8 cellular contexts compared by ENCODE assay signal in the genomic region with DNA sequence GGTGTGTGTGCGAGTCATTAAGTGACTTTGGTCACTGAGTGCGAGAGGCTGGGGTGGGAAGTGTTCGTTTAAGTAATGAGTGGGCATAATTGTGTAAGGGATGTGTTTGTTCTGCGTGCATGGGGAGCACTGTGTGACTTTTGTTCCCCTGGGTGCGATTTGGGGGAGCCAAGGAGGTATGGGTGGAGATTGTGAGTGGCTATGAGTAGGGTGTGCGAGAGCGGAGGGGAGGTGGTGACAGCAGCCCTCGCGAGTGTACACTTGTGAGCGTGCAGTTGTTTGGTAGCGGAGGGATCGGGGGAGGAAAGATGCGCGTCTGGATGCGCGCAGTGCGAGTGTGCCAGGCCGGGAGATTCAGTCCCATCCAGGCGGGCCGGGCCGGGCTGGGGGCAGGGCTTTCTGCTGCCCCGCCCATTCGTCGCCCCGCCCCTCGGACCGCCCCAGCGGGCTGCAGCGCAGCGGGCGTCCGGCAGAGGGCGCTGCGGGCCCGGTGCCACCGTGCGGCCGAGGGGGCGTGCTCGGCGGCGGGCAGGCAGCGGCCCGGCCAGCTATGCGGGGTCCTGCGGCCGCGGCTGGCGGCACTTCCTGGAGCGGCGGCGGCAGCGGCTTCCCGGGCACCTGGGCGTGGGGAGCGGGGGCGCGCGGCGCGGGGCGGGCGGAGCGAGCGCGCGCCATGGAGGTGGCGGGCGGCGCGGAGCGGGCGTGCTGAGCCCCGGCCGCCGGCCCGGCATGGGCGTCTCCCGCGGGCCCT. TPM values are rescaled to one million over a fixed set of nuclear protein-coding genes. Genes with fewer than 3 reads are reported as not detected.
A peak's percentile ranks its signal among the peaks of the same experiment; 100 is the strongest.
DNase-seq lines count a peak whose midpoint lies in the region; ATAC-seq and TF ChIP-seq lines count a peak whose summit lies in the region.

A gene with protein sequence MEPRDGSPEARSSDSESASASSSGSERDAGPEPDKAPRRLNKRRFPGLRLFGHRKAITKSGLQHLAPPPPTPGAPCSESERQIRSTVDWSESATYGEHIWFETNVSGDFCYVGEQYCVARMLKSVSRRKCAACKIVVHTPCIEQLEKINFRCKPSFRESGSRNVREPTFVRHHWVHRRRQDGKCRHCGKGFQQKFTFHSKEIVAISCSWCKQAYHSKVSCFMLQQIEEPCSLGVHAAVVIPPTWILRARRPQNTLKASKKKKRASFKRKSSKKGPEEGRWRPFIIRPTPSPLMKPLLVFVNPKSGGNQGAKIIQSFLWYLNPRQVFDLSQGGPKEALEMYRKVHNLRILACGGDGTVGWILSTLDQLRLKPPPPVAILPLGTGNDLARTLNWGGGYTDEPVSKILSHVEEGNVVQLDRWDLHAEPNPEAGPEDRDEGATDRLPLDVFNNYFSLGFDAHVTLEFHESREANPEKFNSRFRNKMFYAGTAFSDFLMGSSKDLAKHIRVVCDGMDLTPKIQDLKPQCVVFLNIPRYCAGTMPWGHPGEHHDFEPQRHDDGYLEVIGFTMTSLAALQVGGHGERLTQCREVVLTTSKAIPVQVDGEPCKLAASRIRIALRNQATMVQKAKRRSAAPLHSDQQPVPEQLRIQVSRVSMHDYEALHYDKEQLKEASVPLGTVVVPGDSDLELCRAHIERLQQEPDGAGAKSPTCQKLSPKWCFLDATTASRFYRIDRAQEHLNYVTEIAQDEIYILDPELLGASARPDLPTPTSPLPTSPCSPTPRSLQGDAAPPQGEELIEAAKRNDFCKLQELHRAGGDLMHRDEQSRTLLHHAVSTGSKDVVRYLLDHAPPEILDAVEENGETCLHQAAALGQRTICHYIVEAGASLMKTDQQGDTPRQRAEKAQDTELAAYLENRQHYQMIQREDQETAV (plus strand): TSS at position 578 of the 751 bp plus-strand sequence. CDS start 197 bp downstream, outside the sequence.

- peak within 1 kb of the TSS; percentile 84 to 99 (median 96) for H3K4me3 ChIP-seq in BLaER1 treated with 17β-estradiol and CSF1 and Interleukin-3, amounts not matched to agents 10 nM and 100 nM
- peak within 1 kb of the TSS; percentile 76 to 93 for H3K4me3 ChIP-seq in mesenchymal stem cell (ENCODE audit: insufficient read depth in 1 of 2, low read depth in 1 of 2, low read length in 2 of 2)

- H2BK12ac ChIP-seq in mesenchymal stem cell (ENCODE audit: low read length in 2 of 2) = peak within 1 kb of the TSS; percentile 15 to 78

- peak within 1 kb of the TSS; percentile 3 for H2AFZ ChIP-seq in mesenchymal stem cell (ENCODE audit: low read depth, low read length)

- no peak within 1 kb of the TSS for H2AK5ac ChIP-seq in mesenchymal stem cell (ENCODE audit: low read length, severe bottlenecking)

- H4K20me1 ChIP-seq in BLaER1 treated with 17β-estradiol and CSF1 and Interleukin-3, amounts not matched to agents 10 nM and 100 nM = peaks cover 42 to 60% (median 44%) of the 10 kb centered on the region in 11 experiments

- peak within 1 kb of the TSS; percentile 98 to 100 (median 99) for H3K4me2 ChIP-seq in BLaER1 treated with 17β-estradiol and CSF1 and Interleukin-3, amounts not matched to agents 10 nM and 100 nM
- H3K4me2 ChIP-seq in mesenchymal stem cell (ENCODE audit: low read length, poor library complexity, severe bottlenecking) = peak within 1 kb of the TSS; percentile 65

- peak within 1 kb of the TSS; percentile 33 to 71 for H3K18ac ChIP-seq in mesenchymal stem cell (ENCODE audit: low read depth in 1 of 2, low read length in 2 of 2)

- peak; percentile 29 for ATAC-seq in HG03378 (IDR thresholded peaks at IDR 0.05; ENCODE audit: unreplicated experiment)
- ATAC-seq in effector memory CD8-positive, alpha-beta T cell (replicated peaks) = peak; percentile 75

- H2BK5ac ChIP-seq in mesenchymal stem cell (ENCODE audit: low read depth, low read length, poor library complexity, severe bottlenecking) = no peak within 1 kb of the TSS

- H3K36me3 Mint-ChIP-seq in effector memory CD8-positive, alpha-beta T cell (ENCODE audit: insufficient read depth) = peaks cover 38% of the 10 kb centered on the region

- peak within 1 kb of the TSS; percentile 27 for H2BK120ac ChIP-seq in mesenchymal stem cell (ENCODE audit: low read depth, low read length)

- TF ChIP-seq POLR2A in GM19099 (IDR thresholded peaks at IDR 0.05; ENCODE audit: extremely low read depth, insufficient read length, low read depth) = peak; percentile 68

- peak within 1 kb of the TSS; percentile 88 to 97 (median 93) for H3K9ac ChIP-seq in BLaER1 treated with 17β-estradiol and CSF1 and Interleukin-3, amounts not matched to agents 10 nM and 100 nM
- peak within 1 kb of the TSS; percentile 90 for H3K9ac ChIP-seq in mesenchymal stem cell (ENCODE audit: low read length)

- peak within 1 kb of the TSS; percentile 63 to 94 for H3K4ac ChIP-seq in mesenchymal stem cell (ENCODE audit: low read depth in 1 of 2, low read length in 2 of 2)

- DNase-seq in NK-92 treated with Interleukin-12 subunit alpha and Interleukin-12 subunit beta, amount 100 ng/mL, for 24 hours (lab: John Stamatoyannopoulos, UW) = peak; percentile 71
- DNase-seq in activated CD8-positive, alpha-beta memory T cell treated with anti-CD3 and anti-CD28 coated beads for 4 hours (ENCODE audit: low read depth in 2 of 2) = peak; percentile 66 to 72
- DNase-seq in effector memory CD8-positive, alpha-beta T cell = peak; percentile 89 to 96 (median 95)
- DNase-seq in mesenchymal stem cell = peak; percentile 71
- DNase-seq in stimulated activated CD8-positive, alpha-beta memory T cell treated with anti-CD3 and anti-CD28 coated beads, Interleukin-12 subunit alpha, Interleukin-12 subunit beta, amount 100 ng/mL, for 4 hours (ENCODE audit: low read depth) = peak; percentile 82

- H3K14ac ChIP-seq in mesenchymal stem cell (ENCODE audit: low read length in 2 of 2) = peak within 1 kb of the TSS in 1 of 2 experiments; percentile 50

- H3K27ac ChIP-seq in BLaER1 treated with 17β-estradiol and CSF1 and Interleukin-3, amounts not matched to agents 10 nM and 100 nM = peak within 1 kb of the TSS; percentile 63 to 95 (median 87)
- H3K27ac ChIP-seq in mesenchymal stem cell (ENCODE audit: low read length, poor library complexity, severe bottlenecking) = no peak within 1 kb of the TSS

- H3K4me1 ChIP-seq in BLaER1 treated with 17β-estradiol and CSF1 and Interleukin-3, amounts not matched to agents 10 nM and 100 nM = peaks cover 74 to 90% (median 83%) of the 10 kb centered on the region in 10 experiments
- H3K4me1 ChIP-seq in mesenchymal stem cell (ENCODE audit: control insufficient read depth, insufficient read depth, low read depth, low read length) = peaks cover 31% of the 10 kb centered on the region

- H3K9me3 Mint-ChIP-seq in effector memory CD8-positive, alpha-beta T cell = no peaks in the 10 kb centered on the region

- peaks cover 19% of the 10 kb centered on the region for H3K79me1 ChIP-seq in mesenchymal stem cell (replicated peaks; ENCODE audit: low read length, poor library complexity, severe bottlenecking)

- peak within 1 kb of the TSS in 1 of 2 experiments; percentile 46 for H3K23ac ChIP-seq in mesenchymal stem cell (ENCODE audit: low read length in 2 of 2)

- peaks cover 0 to 22% (median 9%) of the 10 kb centered on the region in 11 experiments; a peak in 13 of 22 replicates for H3K36me3 ChIP-seq in BLaER1 treated with 17β-estradiol and CSF1 and Interleukin-3, amounts not matched to agents 10 nM and 100 nM
- peaks cover 0 to 7% of the 10 kb centered on the region in 2 experiments for H3K36me3 ChIP-seq in mesenchymal stem cell (ENCODE audit: control insufficient read depth in 1 of 2, insufficient read depth in 2 of 2, low read depth in 1 of 2, low read length in 2 of 2)

- no peaks in the 10 kb centered on the region for H3K9me3 ChIP-seq in BLaER1 treated with 17β-estradiol and CSF1 and Interleukin-3, amounts not matched to agents 10 nM and 100 nM (replicated peaks in 1 of 11)
- H3K9me3 ChIP-seq in mesenchymal stem cell (ENCODE audit: control insufficient read depth, low read length) = no peaks in the 10 kb centered on the region

- H4K91ac ChIP-seq in mesenchymal stem cell (ENCODE audit: low read length) = peak within 1 kb of the TSS; percentile 80

- H3K27me3 ChIP-seq in BLaER1 treated with 17β-estradiol and CSF1 and Interleukin-3, amounts not matched to agents 10 nM and 100 nM = no peaks in the 10 kb centered on the region; a peak in 1 of 22 replicates
- peaks cover 0 to 20% of the 10 kb centered on the region in 2 experiments for H3K27me3 ChIP-seq in mesenchymal stem cell (ENCODE audit: control insufficient read depth in 1 of 2, insufficient read depth in 1 of 2, low read length in 2 of 2)

- H3K4me1 Mint-ChIP-seq in effector memory CD8-positive, alpha-beta T cell (ENCODE audit: low read depth in 2 of 2) = peaks cover 55 to 58% of the 10 kb centered on the region in 2 donors

- H4K8ac ChIP-seq in mesenchymal stem cell (ENCODE audit: low read length) = peak within 1 kb of the TSS; percentile 51

- peak within 1 kb of the TSS; percentile 97 to 98 for H3K4me3 Mint-ChIP-seq in effector memory CD8-positive, alpha-beta T cell

- H2BK15ac ChIP-seq in mesenchymal stem cell (ENCODE audit: low read depth, poor library complexity, severe bottlenecking) = peak within 1 kb of the TSS; percentile 21

- 12% methylated on average over 31 of the region's 80 CpGs for WGBS in mesenchymal stem cell

- peak within 1 kb of the TSS; percentile 89 to 91 for H3K27ac Mint-ChIP-seq in effector memory CD8-positive, alpha-beta T cell

- peaks cover 0 to 7% of the 10 kb centered on the region in 2 donors for H3K27me3 Mint-ChIP-seq in effector memory CD8-positive, alpha-beta T cell

RNA-seq across cellular contexts. Expression of the gene that starts here (rescaled TPM):
- 40.1 TPM for polyA plus RNA-seq in mesenchymal stem cell (2013, experiment 1 of 2)
- 38.8 TPM for polyA plus RNA-seq in mesenchymal stem cell (2013, experiment 2 of 2)
